In genomic region chr7:81627565-81628287, GRCh38 we compare ENCODE assay signal across 15 cellular contexts.
DNase-seq lines count a peak whose midpoint lies in the region; ATAC-seq and TF ChIP-seq lines count a peak whose summit lies in the region.
"Had no signal": no experiment of that assay in that cellular context is flagged by ENCODE, and none has a peak within 500 bp of the region (broad histone marks: within the 10 kb centered on the region; RNA-seq: fewer than 3 reads in every experiment).

No MANE protein-coding gene starts in this region.

- no peak overlapping the region for H3K27ac ChIP-seq in breast epithelium
- H3K27ac ChIP-seq: SJSA1 had no signal

- no peaks in the 10 kb centered on the region for H3K36me3 ChIP-seq in breast epithelium
- no peaks in the 10 kb centered on the region for H3K36me3 ChIP-seq in MG63
- H3K36me3 ChIP-seq: SJSA1 had no signal

- H3K36me3 Mint-ChIP-seq in MCF 10A (ENCODE audit: insufficient read depth, unreplicated experiment): no peaks in the 10 kb centered on the region
- H3K36me3 Mint-ChIP-seq in activated CD8-positive, alpha-beta T cell treated with anti-CD3 and anti-CD28 coated beads for 36 hours (ENCODE audit: low read depth): no peaks in the 10 kb centered on the region

- no peak for TF ChIP-seq POLR2A in breast epithelium (IDR thresholded peaks at IDR 0.05)

- POLR2A ChIA-PET in MCF 10A (lab: Yijun Ruan, JAX): interaction anchor here (0.9 to 1.2 kb wide), 2 partner anchors 9 to 12 kb away, joined by 3 to 4 read pairs; no protein-coding TSS in a partner anchor
- POLR2A ChIA-PET in activated CD8-positive, alpha-beta T cell treated with anti-CD3 and anti-CD28 coated beads for 36 hours (lab: Charles Lee): no interaction called here

- no peaks in the 10 kb centered on the region for H3K27me3 Mint-ChIP-seq in MCF 10A (ENCODE audit: insufficient read depth, unreplicated experiment)
- H3K27me3 Mint-ChIP-seq in activated CD8-positive, alpha-beta T cell treated with anti-CD3 and anti-CD28 coated beads for 36 hours: no peaks in the 10 kb centered on the region
- H3K27me3 Mint-ChIP-seq: stimulated activated naive CD8-positive, alpha-beta T cell treated with anti-CD3 and anti-CD28 coated beads, Interleukin-15, Interleukin-2, amounts not matched to agents 100 ng/mL and 50 ng/mL, for 24 hours had no signal

- H3K4me3 ChIP-seq in breast epithelium: no peak overlapping the region
- H3K4me3 ChIP-seq in fibroblast of the aortic adventitia (ENCODE audit: low read depth, low read length): no peak overlapping the region
- no peak overlapping the region for H3K4me3 ChIP-seq in MG63
- H3K4me3 ChIP-seq: SJSA1 had no signal

- no peaks in the 10 kb centered on the region for H3K9me3 ChIP-seq in breast epithelium
- no peaks in the 10 kb centered on the region for H3K9me3 ChIP-seq in MG63
- H3K9me3 ChIP-seq: SJSA1 had no signal

- TF ChIP-seq CTCF in MCF 10A (IDR thresholded peaks at IDR 0.05; ENCODE audit: unreplicated experiment) (no peak), breast epithelium (IDR thresholded peaks at IDR 0.05) (no peak), fibroblast of the aortic adventitia (IDR thresholded peaks at IDR 0.05; ENCODE audit: insufficient read depth, low read length) (no peak)
- TF ChIP-seq CTCF in activated CD8-positive, alpha-beta T cell treated with anti-CD3 and anti-CD28 coated beads for 36 hours (IDR thresholded peaks at IDR 0.05): no peak

- peak overlapping the region; percentile 16 for H3K27ac Mint-ChIP-seq in MCF 10A (ENCODE audit: low read depth, unreplicated experiment)
- no peak overlapping the region for H3K27ac Mint-ChIP-seq in activated CD8-positive, alpha-beta T cell treated with anti-CD3 and anti-CD28 coated beads for 36 hours
- H3K27ac Mint-ChIP-seq: stimulated activated naive CD8-positive, alpha-beta T cell treated with anti-CD3 and anti-CD28 coated beads, Interleukin-15, Interleukin-2, amounts not matched to agents 100 ng/mL and 50 ng/mL, for 24 hours had no signal

- H3K4me1 ChIP-seq in breast epithelium: no peaks in the 10 kb centered on the region

- no peak overlapping the region for H3K4me3 Mint-ChIP-seq in MCF 10A (ENCODE audit: unreplicated experiment)
- H3K4me3 Mint-ChIP-seq in activated CD8-positive, alpha-beta T cell treated with anti-CD3 and anti-CD28 coated beads for 36 hours: no peak overlapping the region
- H3K4me3 Mint-ChIP-seq: stimulated activated naive CD8-positive, alpha-beta T cell treated with anti-CD3 and anti-CD28 coated beads, Interleukin-15, Interleukin-2, amounts not matched to agents 100 ng/mL and 50 ng/mL, for 24 hours had no signal

- intact Hi-C loops in MCF 10A (cut with micrococcal nuclease): no loop called here
- intact Hi-C loops in breast epithelium (cut with DNase I; ENCODE audit: low total_unique reads): loop anchor here (5.0 kb wide), 1 partner anchor 1085 kb away; no protein-coding TSS in a partner anchor
- intact Hi-C loops in activated CD8-positive, alpha-beta T cell treated with anti-CD3 and anti-CD28 coated beads for 36 hours (cut with micrococcal nuclease): no loop called here

- no peak for ATAC-seq in activated CD8-positive, alpha-beta T cell treated with anti-CD3 and anti-CD28 coated beads for 36 hours

- no peaks in the 10 kb centered on the region for H3K9me3 Mint-ChIP-seq in MCF 10A (ENCODE audit: unreplicated experiment)
- H3K9me3 Mint-ChIP-seq in activated CD8-positive, alpha-beta T cell treated with anti-CD3 and anti-CD28 coated beads for 36 hours: no peaks in the 10 kb centered on the region

- peak; percentile 16 for DNase-seq in MCF 10A (ENCODE audit: unreplicated experiment)
- no peak for DNase-seq in breast epithelium (ENCODE audit: low spot score in 2 of 2)
- peak; percentile 67 for DNase-seq in amniotic epithelial cell (ENCODE audit: low read depth)
- DNase-seq in fibroblast of the aortic adventitia (ENCODE audit: low read depth): peak; percentile 65
- no peak for DNase-seq in MG63
- DNase-seq in activated CD8-positive, alpha-beta T cell treated with anti-CD3 and anti-CD28 coated beads for 36 hours: no peak
- no peak for DNase-seq in GM19238 (ENCODE audit: insufficient read length, low spot score)
- DNase-seq in epidermal melanocyte (ENCODE audit: insufficient read length, low spot score): no peak
- DNase-seq: activated gamma-delta T cell treated with Interleukin-2 at 50 U/mL for 16 hours; caudate nucleus; erythroblast; NCI-H2107; NK-92 treated with Interleukin-12 subunit alpha and Interleukin-12 subunit beta, amount 100 ng/mL, for 24 hours had no signal

- H3K27me3 ChIP-seq in breast epithelium (no peaks in the 10 kb centered on the region), MG63 (no peaks in the 10 kb centered on the region)
- H3K27me3 ChIP-seq: SJSA1 had no signal

- CTCF ChIA-PET in MCF 10A (lab: Yijun Ruan, JAX): interaction anchor here (1.4 kb wide), 1 partner anchor 128 kb away, joined by 5 read pairs; no protein-coding TSS in a partner anchor
- CTCF ChIA-PET in activated CD8-positive, alpha-beta T cell treated with anti-CD3 and anti-CD28 coated beads for 36 hours (lab: Charles Lee): no interaction called here

- BruUV-seq in MCF 10A (replicated peaks; lab: Mats Ljungman, UMichigan): TSS peak; percentile 79

- H3K4me1 Mint-ChIP-seq in MCF 10A (ENCODE audit: insufficient read depth, unreplicated experiment): peaks cover 12% of the 10 kb centered on the region
- no peaks in the 10 kb centered on the region for H3K4me1 Mint-ChIP-seq in activated CD8-positive, alpha-beta T cell treated with anti-CD3 and anti-CD28 coated beads for 36 hours (ENCODE audit: low read depth)

Comparison
In these comparisons a context has a peak if more than half of its experiments do, and no peak if none do; other contexts are left out.
1. DNase-seq: peak in MCF 10A (single experiment), amniotic epithelial cell (single experiment) and fibroblast of the aortic adventitia (single experiment); none in breast epithelium (0 of 2), MG63 (single experiment), activated CD8-positive, alpha-beta T cell treated with anti-CD3 and anti-CD28 coated beads for 36 hours (single experiment), GM19238 (single experiment) and epidermal melanocyte (single experiment).